In the genomic region with DNA sequence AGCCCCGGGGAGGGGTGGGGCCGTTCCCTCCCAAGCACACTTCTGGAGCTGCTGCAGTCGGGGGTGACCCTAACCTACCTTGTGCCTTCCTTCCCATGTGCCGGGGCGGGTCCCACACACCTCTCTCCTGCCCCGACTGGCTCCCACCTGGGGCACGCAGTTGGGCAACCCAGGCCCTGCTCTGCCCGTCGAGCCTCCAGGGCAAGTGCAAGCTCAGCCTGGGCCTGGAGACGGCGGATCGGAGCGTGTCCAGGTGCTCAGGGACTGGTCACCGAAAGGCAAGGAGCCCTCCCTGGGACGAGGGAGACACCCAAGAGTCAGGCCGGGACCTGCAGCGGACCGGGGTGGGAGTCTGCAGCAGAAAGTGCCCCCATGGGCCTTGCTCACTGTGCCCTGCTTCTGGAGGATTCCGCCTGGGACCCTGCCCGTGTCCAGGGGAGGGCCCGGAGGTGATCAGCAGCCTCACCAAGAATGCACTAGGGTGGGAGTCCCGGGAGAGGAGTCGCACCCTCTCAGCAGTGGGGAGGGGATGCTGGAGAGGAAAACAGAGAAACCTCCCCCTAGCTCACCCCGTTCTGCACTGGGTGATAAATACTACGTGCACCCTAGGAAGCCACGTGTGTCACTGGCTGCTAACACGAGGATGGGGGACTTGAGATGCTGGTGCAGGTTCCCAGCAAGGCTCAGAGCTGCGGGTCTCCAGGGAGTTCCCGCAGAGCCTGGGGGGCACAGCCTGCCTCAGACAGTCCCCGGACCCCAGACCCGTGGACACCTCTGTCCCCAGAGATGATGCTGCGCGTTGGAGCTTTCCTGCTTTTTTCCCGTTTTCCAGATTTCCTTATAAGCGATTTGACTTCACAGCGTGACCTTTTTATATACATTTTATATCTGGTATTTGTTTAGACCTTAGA, we compare ENCODE assay signal across 16 cellular contexts. TPM values are rescaled to one million over a fixed set of nuclear protein-coding genes. Genes with fewer than 3 reads are reported as not detected.
A peak's percentile ranks its signal among the peaks of the same experiment; 100 is the strongest.
DNase-seq lines count a peak whose midpoint lies in the region; ATAC-seq and TF ChIP-seq lines count a peak whose summit lies in the region.
"Had no signal": no experiment of that assay in that cellular context is flagged by ENCODE, and none has a peak within 500 bp of the region (broad histone marks: within the 10 kb centered on the region; RNA-seq: fewer than 3 reads in every experiment).

No MANE protein-coding gene starts in this region.

- H3K27me3 Mint-ChIP-seq in HFFc6 (ENCODE audit: insufficient read depth): no peaks in the 10 kb centered on the region; the same call in 1 of the 2 replicates
- H3K27me3 Mint-ChIP-seq: memory B cell had no signal

- intact Hi-C loops in psoas muscle (cut with DNase I): no loop called here

- H3K4me1 ChIP-seq in hepatocyte (ENCODE audit: insufficient read depth) (peaks cover 18% of the 10 kb centered on the region), psoas muscle (peaks cover 31% of the 10 kb centered on the region)

- H3K27ac ChIP-seq in hepatocyte: peak overlapping the region; percentile 2
- peak overlapping the region; percentile 74 for H3K27ac ChIP-seq in psoas muscle

- peaks cover 17% of the 10 kb centered on the region for H3K79me2 ChIP-seq in hepatocyte

- H3K36me3 ChIP-seq in hepatocyte (replicated peaks; ENCODE audit: insufficient read depth, low read depth): no peaks in the 10 kb centered on the region
- peaks cover 0 to 9% of the 10 kb centered on the region in 2 donors for H3K36me3 ChIP-seq in psoas muscle (ENCODE audit: insufficient read depth in 1 of 2, low read depth in 1 of 2)

- DNase-seq in hepatocyte (ENCODE audit: low spot score) (no peak), psoas muscle (peak in 1 of 2 donors; percentile 56), COR-L47 (lab: John Stamatoyannopoulos, UW) (no peak), DMS53 (lab: John Stamatoyannopoulos, UW) (no peak), HFFc6 (no peak)
- DNase-seq: AML-193, Calu3, esophagus squamous epithelium, natural killer cell, NCI-H446 treated with DMSO at 0.1 percent for 48 hours had no signal

- peak overlapping the region; percentile 35 for H3K4me2 ChIP-seq in hepatocyte

- H4K20me1 ChIP-seq in hepatocyte (ENCODE audit: insufficient read depth, poor library complexity, severe bottlenecking): peaks cover 4% of the 10 kb centered on the region

- H3K9me2 ChIP-seq in hepatocyte (replicated peaks; ENCODE audit: insufficient read depth): no peaks in the 10 kb centered on the region

- H3K4me3 Mint-ChIP-seq in HFFc6: no peak overlapping the region
- H3K4me3 Mint-ChIP-seq: memory B cell; natural killer cell; stimulated activated effector memory CD8-positive, alpha-beta T cell treated with anti-CD3 and anti-CD28 coated beads, Interleukin-12 subunit alpha, Interleukin-12 subunit beta, amount 100 ng/mL, for 72 hours; T-helper 1 cell treated with Interleukin-12 subunit alpha and Interleukin-12 subunit beta and Interleukin-4 antibody, amounts not matched to agents 30 μg/mL and 1 μg/mL, for 36 hours had no signal

- ATAC-seq in psoas muscle: no peak

- H3K9me3 ChIP-seq in hepatocyte (ENCODE audit: low read depth): no peaks in the 10 kb centered on the region
- no peaks in the 10 kb centered on the region for H3K9me3 ChIP-seq in psoas muscle
- H3K9me3 ChIP-seq: esophagus squamous epithelium, tibial artery had no signal

- WGBS in hepatocyte (ENCODE audit: low lambda C conversion rate, missing lambda C conversion rate): 83% methylated on average over 35 of the region's 36 CpGs
- WGBS in psoas muscle, 3 donors: 75 to 79% (median 75%) methylated on average over 35 to 36 of the region's 36 CpGs

- H3K4me1 Mint-ChIP-seq in HFFc6 (ENCODE audit: low read depth): peaks cover 17% of the 10 kb centered on the region
- H3K4me1 Mint-ChIP-seq: stimulated activated effector memory CD8-positive, alpha-beta T cell treated with anti-CD3 and anti-CD28 coated beads, Interleukin-12 subunit alpha, Interleukin-12 subunit beta, amount 100 ng/mL, for 72 hours had no signal

- H3K27ac Mint-ChIP-seq in HFFc6: no peak overlapping the region
- H3K27ac Mint-ChIP-seq: memory B cell; natural killer cell; stimulated activated effector memory CD8-positive, alpha-beta T cell treated with anti-CD3 and anti-CD28 coated beads, Interleukin-12 subunit alpha, Interleukin-12 subunit beta, amount 100 ng/mL, for 72 hours; T-helper 1 cell treated with Interleukin-12 subunit alpha and Interleukin-12 subunit beta and Interleukin-4 antibody, amounts not matched to agents 30 μg/mL and 1 μg/mL, for 36 hours had no signal

- H3K27me3 ChIP-seq in hepatocyte (no peaks in the 10 kb centered on the region), psoas muscle (ENCODE audit: insufficient read depth in 3 of 3, low read length in 2 of 3) (peaks cover 0 to 4% (median 3%) of the 10 kb centered on the region in 3 donors)

- no peaks in the 10 kb centered on the region for H3K9me3 Mint-ChIP-seq in HFFc6
- H3K9me3 Mint-ChIP-seq: memory B cell; natural killer cell; stimulated activated effector memory CD8-positive, alpha-beta T cell treated with anti-CD3 and anti-CD28 coated beads, Interleukin-12 subunit alpha, Interleukin-12 subunit beta, amount 100 ng/mL, for 72 hours; T-helper 1 cell treated with Interleukin-12 subunit alpha and Interleukin-12 subunit beta and Interleukin-4 antibody, amounts not matched to agents 30 μg/mL and 1 μg/mL, for 36 hours had no signal

- H3K4me3 ChIP-seq in hepatocyte (no peak overlapping the region), psoas muscle (no peak overlapping the region)
- H3K4me3 ChIP-seq: tibial artery had no signal

- no peak overlapping the region for H2AFZ ChIP-seq in hepatocyte

- TF ChIP-seq CTCF in hepatocyte (IDR thresholded peaks at IDR 0.05; ENCODE audit: poor library complexity) (no peak), psoas muscle (IDR thresholded peaks at IDR 0.05) (no peak), HFFc6 (IDR thresholded peaks at IDR 0.05) (no peak)

- H3K36me3 Mint-ChIP-seq in HFFc6 (ENCODE audit: low read depth): peaks cover 6% of the 10 kb centered on the region
- H3K36me3 Mint-ChIP-seq: memory B cell, natural killer cell had no signal

TF ChIP-seq in PFSK-1, 5 proteins besides CTCF, POLR2A, EP300 and RAD21:
- TF ChIP-seq FOXP2 (optimal IDR thresholded peaks at IDR 0.05; ENCODE audit: borderline replicate concordance, extremely low read depth, extremely low read length, insufficient read depth) (no peak), POLR2AphosphoS5 (IDR thresholded peaks at IDR 0.05; ENCODE audit: low read depth, low read length) (peak; percentile 9; the same call in 1 of the 2 replicates)

RNA-seq across cellular contexts. Expression of a gene that starts 5.2 kb away (rescaled TPM):
- polyA plus RNA-seq in PFSK-1 (2012; ENCODE audit: insufficient read length, low read depth): 88.8 TPM
- total RNA-seq in hepatocyte: 21.4 and 24.2 TPM in 2 replicates
- 21.6 and 29.0 TPM in 2 replicates for polyA plus RNA-seq in hepatocyte
- 10 to 100 TPM; 13.6 to 32.6 (median 22.2) TPM for total RNA-seq in psoas muscle
- polyA plus RNA-seq in psoas muscle: 10 to 100 TPM; 11.0 to 20.9 (median 17.7) TPM
- total RNA-seq in HFFc6 (2021; fragmentation: NEBNext Ultra II Directional; extraction: Animal tissue kit (Norgen Biotek cat#: 25700)): 10 to 100 TPM; 61.0 to 72.7 (median 68.1) TPM

RNA-seq across cellular contexts. Expression of a gene that starts 7.4 kb away (rescaled TPM):
- polyA plus RNA-seq in PFSK-1 (2012; ENCODE audit: insufficient read length, low read depth): 0.45 TPM
- total RNA-seq in hepatocyte: not detected in 2 replicates
- 0.39 TPM in 1 of 2 replicates, not detected in the other for polyA plus RNA-seq in hepatocyte
- total RNA-seq in psoas muscle: under 1 TPM in 1 of 4 donors, not detected in 3; 0.22 TPM
- polyA plus RNA-seq in psoas muscle: under 1 TPM; 0.09 to 0.33 (median 0.11) TPM
- 10 to 100 TPM in 5 of 6 experiments, 1 to 10 TPM in 1; 8.2 to 12.2 (median 11.0) TPM for total RNA-seq in HFFc6 (2021; fragmentation: NEBNext Ultra II Directional; extraction: Animal tissue kit (Norgen Biotek cat#: 25700))
- total RNA-seq: Calu3, MCF 10A, natural killer cell had no signal

RNA-seq across cellular contexts. Expression of a gene that starts 15.6 kb away (rescaled TPM):
- polyA plus RNA-seq in PFSK-1 (2012; ENCODE audit: insufficient read length, low read depth): 83.1 TPM
- total RNA-seq in hepatocyte (11.1 and 16.2 TPM in 2 replicates), psoas muscle (1 to 10 TPM; 1.5 to 2.9 (median 2.2) TPM)
- polyA plus RNA-seq in hepatocyte (19.7 and 23.7 TPM in 2 replicates), psoas muscle (1 to 10 TPM in 1 of 3 donors, under 1 TPM in 2; 0.49 to 4.3 (median 0.56) TPM)
- 10 to 100 TPM; 39.7 to 47.3 (median 42.9) TPM for total RNA-seq in HFFc6 (2021; fragmentation: NEBNext Ultra II Directional; extraction: Animal tissue kit (Norgen Biotek cat#: 25700))

RNA-seq across cellular contexts. Expression of a gene that starts 22.5 kb away (rescaled TPM):
- 26.4 TPM for polyA plus RNA-seq in PFSK-1 (2012; ENCODE audit: insufficient read length, low read depth)
- total RNA-seq in hepatocyte (7.1 and 11.1 TPM in 2 replicates), psoas muscle (10 to 100 TPM in 3 of 4 donors, 1 to 10 TPM in 1; 8.7 to 13.8 (median 10.4) TPM)
- polyA plus RNA-seq in hepatocyte (16.3 and 29.5 TPM in 2 replicates), psoas muscle (10 to 100 TPM in 2 of 3 donors, 1 to 10 TPM in 1; 9.4 to 16.2 (median 10.9) TPM)
- total RNA-seq in HFFc6 (2021; fragmentation: NEBNext Ultra II Directional; extraction: Animal tissue kit (Norgen Biotek cat#: 25700)): 10 to 100 TPM; 11.0 to 15.9 (median 13.7) TPM

RNA-seq across cellular contexts. Expression of a gene that starts 27.2 kb away (rescaled TPM):
- 4,698 TPM for polyA plus RNA-seq in PFSK-1 (2012; ENCODE audit: insufficient read length, low read depth)
- total RNA-seq in hepatocyte (342 and 401 TPM in 2 replicates), psoas muscle (1,000 to 10,000 TPM; 1,082 to 1,565 (median 1,354) TPM)
- polyA plus RNA-seq in hepatocyte (468 and 539 TPM in 2 replicates), psoas muscle (1,000 to 10,000 TPM in 1 of 3 donors, 100 to 1,000 TPM in 2; 779 to 1,781 (median 798) TPM)
- total RNA-seq in HFFc6 (2021; fragmentation: NEBNext Ultra II Directional; extraction: Animal tissue kit (Norgen Biotek cat#: 25700)): 1,000 to 10,000 TPM; 1,532 to 1,781 (median 1,709) TPM
